Comparison of ENCODE assay signal across 8 cellular contexts in genomic region chr5:142845954-142846398, GRCh38.
DNase-seq lines count a peak whose midpoint lies in the region; ATAC-seq and FAIRE-seq lines count a peak whose summit lies in the region.

No MANE protein-coding gene starts in this region.

- H3K9me3 ChIP-seq in naive thymus-derived CD4-positive, alpha-beta T cell (ENCODE audit: control insufficient read depth in 2 of 3, low read length in 3 of 3) = no peaks in the 10 kb centered on the region
- no peaks in the 10 kb centered on the region for H3K9me3 ChIP-seq in HAP-1

- H3K36me3 Mint-ChIP-seq in activated naive CD8-positive, alpha-beta T cell = peaks cover 4% of the 10 kb centered on the region
- peaks cover 0 to 5% (median 0%) of the 10 kb centered on the region in 5 donors for H3K36me3 Mint-ChIP-seq in naive thymus-derived CD4-positive, alpha-beta T cell

- no peak for FAIRE-seq in RCC 7860 (lab: Jason Lieb, UNC)

- intact Hi-C loops in naive thymus-derived CD4-positive, alpha-beta T cell (cut with micrococcal nuclease) = loop anchor here in 1 of 2 donors (5.0 kb wide), 1 partner anchor 74 kb away; the partner anchor contains the start of gene ARHGAP26

- CTCF ChIA-PET in naive thymus-derived CD4-positive, alpha-beta T cell (lab: Charles Lee) = interaction anchor here (0.8 to 1.4 kb wide), 3 partner anchors 21 to 98 kb away, joined by 3 to 6 read pairs (median 3); no protein-coding TSS in a partner anchor

- peaks cover 49% of the 10 kb centered on the region for H3K4me1 Mint-ChIP-seq in activated naive CD8-positive, alpha-beta T cell (ENCODE audit: low read depth)
- H3K4me1 Mint-ChIP-seq in naive thymus-derived CD4-positive, alpha-beta T cell = peaks cover 27 to 81% (median 67%) of the 10 kb centered on the region in 7 donors

- no peaks in the 10 kb centered on the region for H3K36me3 ChIP-seq in naive thymus-derived CD4-positive, alpha-beta T cell (ENCODE audit: control insufficient read depth in 2 of 3, insufficient read depth in 3 of 3, low read length in 3 of 3)
- H3K36me3 ChIP-seq in HAP-1 (replicated peaks) = no peaks in the 10 kb centered on the region

- no peak overlapping the region for H3K4me3 ChIP-seq in naive thymus-derived CD4-positive, alpha-beta T cell (ENCODE audit: low read length)
- H3K4me3 ChIP-seq in HAP-1 = no peak overlapping the region

- in situ Hi-C loops in HAP-1 (cut with MboI; ENCODE audit: low sequenced_read_pairs) = no loop called here

- no peak for DNase-seq in naive thymus-derived CD4-positive, alpha-beta T cell
- no peak for DNase-seq in activated CD4-positive, CD25-positive, alpha-beta regulatory T cell treated with anti-CD3 and anti-CD28 coated beads, Interleukin-2, amount 50 U/mL, for 72 hours
- DNase-seq in HAP-1 (ENCODE audit: low spot score in 2 of 2) = no peak
- no peak for DNase-seq in NCI-H2171 (lab: John Stamatoyannopoulos, UW)
- no peak for DNase-seq in RCC 7860 (ENCODE audit: low spot score)

- H3K27ac Mint-ChIP-seq in activated naive CD8-positive, alpha-beta T cell = peak overlapping the region; percentile 88
- peak overlapping the region in 6 of 9 donors; percentile 27 to 87 (median 58) for H3K27ac Mint-ChIP-seq in naive thymus-derived CD4-positive, alpha-beta T cell

- no peak overlapping the region for H3K27ac ChIP-seq in naive thymus-derived CD4-positive, alpha-beta T cell (ENCODE audit: low read depth, low read length)

- ATAC-seq in GM18511 (IDR thresholded peaks at IDR 0.05; ENCODE audit: unreplicated experiment) = peak; percentile 77
- ATAC-seq in HG02763 (IDR thresholded peaks at IDR 0.05; ENCODE audit: unreplicated experiment) = peak; percentile 52
- ATAC-seq in naive thymus-derived CD4-positive, alpha-beta T cell = peak; percentile 35

- no peaks in the 10 kb centered on the region for H3K27me3 Mint-ChIP-seq in activated naive CD8-positive, alpha-beta T cell
- H3K27me3 Mint-ChIP-seq in naive thymus-derived CD4-positive, alpha-beta T cell = no peaks in the 10 kb centered on the region

- no peak overlapping the region for H3K4me3 Mint-ChIP-seq in activated naive CD8-positive, alpha-beta T cell
- peak overlapping the region in 3 of 10 donors; percentile 46 to 55 (median 48) for H3K4me3 Mint-ChIP-seq in naive thymus-derived CD4-positive, alpha-beta T cell

- peaks cover 11 to 43% of the 10 kb centered on the region in 2 donors for H3K4me1 ChIP-seq in naive thymus-derived CD4-positive, alpha-beta T cell (ENCODE audit: control insufficient read depth in 2 of 2, insufficient read depth in 2 of 2, low read length in 2 of 2)
- H3K4me1 ChIP-seq in HAP-1 = no peaks in the 10 kb centered on the region

- H3K9me3 Mint-ChIP-seq in activated naive CD8-positive, alpha-beta T cell (ENCODE audit: low read depth) = no peaks in the 10 kb centered on the region
- no peaks in the 10 kb centered on the region for H3K9me3 Mint-ChIP-seq in naive thymus-derived CD4-positive, alpha-beta T cell

- no peaks in the 10 kb centered on the region for H3K27me3 ChIP-seq in naive thymus-derived CD4-positive, alpha-beta T cell (ENCODE audit: control insufficient read depth in 2 of 2, insufficient read depth in 2 of 2, low read length in 2 of 2)
- no peaks in the 10 kb centered on the region for H3K27me3 ChIP-seq in HAP-1 (ENCODE audit: low read depth)

- POLR2A ChIA-PET in naive thymus-derived CD4-positive, alpha-beta T cell (lab: Charles Lee) = interaction anchor here (0.7 kb wide), 1 partner anchor 81 kb away, joined by 3 read pairs; no protein-coding TSS in a partner anchor
